Comparison of ENCODE assay signal across 11 cellular contexts in genomic region chr3:106130384-106131084, GRCh38.
DNase-seq lines count a peak whose midpoint lies in the region; TF ChIP-seq lines count a peak whose summit lies in the region.
"Had no signal": no experiment of that assay in that cellular context is flagged by ENCODE, and none has a peak within 500 bp of the region (broad histone marks: within the 10 kb centered on the region; RNA-seq: fewer than 3 reads in every experiment).

No MANE protein-coding gene starts in this region.

- H3K4me3 Mint-ChIP-seq in activated CD4-positive, alpha-beta T cell treated with anti-CD3 and anti-CD28 coated beads, Interleukin-2, amount 10 ng/mL, durations not matched to agents 24 days and 14 days, result no peak overlapping the region
- no peak overlapping the region for H3K4me3 Mint-ChIP-seq in activated CD4-positive, alpha-beta T cell treated with anti-CD3 and anti-CD28 coated beads, Interleukin-2, amount 10 ng/mL, durations not matched to agents 7 days and 5 days
- H3K4me3 Mint-ChIP-seq: activated naive CD4-positive, alpha-beta T cell treated with anti-CD3 and anti-CD28 coated beads, Interleukin-2, amount 10 ng/mL, durations not matched to agents 7 days and 5 days; B cell had no signal

- H3K9ac ChIP-seq in SK-N-SH, result no peak overlapping the region

- no peaks in the 10 kb centered on the region for H3K36me3 Mint-ChIP-seq in activated CD4-positive, alpha-beta T cell treated with anti-CD3 and anti-CD28 coated beads, Interleukin-2, amount 10 ng/mL, durations not matched to agents 24 days and 14 days (ENCODE audit: low read depth)
- H3K36me3 Mint-ChIP-seq in activated CD4-positive, alpha-beta T cell treated with anti-CD3 and anti-CD28 coated beads, Interleukin-2, amount 10 ng/mL, durations not matched to agents 7 days and 5 days (ENCODE audit: low read depth), result peaks cover 9% of the 10 kb centered on the region

- no peaks in the 10 kb centered on the region for H3K27me3 ChIP-seq in SK-N-SH (ENCODE audit: insufficient read depth)

- no peaks in the 10 kb centered on the region for H3K9me3 ChIP-seq in SK-N-SH

- no peaks in the 10 kb centered on the region for H3K79me2 ChIP-seq in SK-N-SH (ENCODE audit: insufficient read depth)

- H3K4me1 ChIP-seq in SK-N-SH (ENCODE audit: control insufficient read depth in 1 of 2, insufficient read depth in 2 of 2, low read depth in 1 of 2, low read length in 1 of 2), result peaks cover 7 to 20% of the 10 kb centered on the region in 2 experiments; a peak in 3 of 4 replicates

- TF ChIP-seq EP300 in SK-N-SH (IDR thresholded peaks at IDR 0.05; ENCODE audit: borderline replicate concordance in 1 of 2, low read depth in 1 of 2, low read length in 1 of 2), result peak in 1 of 2 experiments; percentile 54; a peak in 2 of 4 replicates

- peaks cover 13% of the 10 kb centered on the region for H3K4me1 Mint-ChIP-seq in activated CD4-positive, alpha-beta T cell treated with anti-CD3 and anti-CD28 coated beads, Interleukin-2, amount 10 ng/mL, durations not matched to agents 24 days and 14 days
- peaks cover 8% of the 10 kb centered on the region for H3K4me1 Mint-ChIP-seq in activated CD4-positive, alpha-beta T cell treated with anti-CD3 and anti-CD28 coated beads, Interleukin-2, amount 10 ng/mL, durations not matched to agents 7 days and 5 days
- H3K4me1 Mint-ChIP-seq: B cell had no signal

- H2AFZ ChIP-seq in SK-N-SH (ENCODE audit: low read depth), result peak overlapping the region; percentile 42

- CTCF ChIA-PET in activated CD4-positive, alpha-beta T cell treated with anti-CD3 and anti-CD28 coated beads, Interleukin-2, amount 10 ng/mL, durations not matched to agents 7 days and 5 days (lab: Charles Lee), result interaction anchor here (1.5 kb wide), 1 partner anchor 9 kb away, joined by 3 read pairs; no protein-coding TSS in a partner anchor
- CTCF ChIA-PET in SK-N-SH (lab: Yijun Ruan, JAX), result no interaction called here

- peaks cover 15% of the 10 kb centered on the region for H3F3A ChIP-seq in SK-N-SH (replicated peaks; ENCODE audit: insufficient read depth)

- no peak for TF ChIP-seq CTCF in SK-N-SH (IDR thresholded peaks at IDR 0.05)
- peak; percentile 11 for TF ChIP-seq CTCF in fibroblast of the aortic adventitia (IDR thresholded peaks at IDR 0.05; ENCODE audit: insufficient read depth, low read length)

- H3K4me3 ChIP-seq in SK-N-SH (ENCODE audit: low read depth in 2 of 2, low read length in 1 of 2), result no peak overlapping the region
- peak overlapping the region; percentile 16 for H3K4me3 ChIP-seq in fibroblast of the aortic adventitia (ENCODE audit: low read depth, low read length)

- H4K20me1 ChIP-seq in SK-N-SH (ENCODE audit: insufficient read depth), result no peaks in the 10 kb centered on the region

- peak overlapping the region in 1 of 2 experiments; percentile 50; a peak in 2 of 4 replicates for H3K27ac ChIP-seq in SK-N-SH (ENCODE audit: low read depth in 2 of 2, low read length in 1 of 2)

- DNase-seq in activated CD4-positive, alpha-beta T cell treated with anti-CD3 and anti-CD28 coated beads, Interleukin-2, amount 10 ng/mL, durations not matched to agents 24 days and 14 days, result no peak
- no peak for DNase-seq in activated CD4-positive, alpha-beta T cell treated with anti-CD3 and anti-CD28 coated beads, Interleukin-2, amount 10 ng/mL, durations not matched to agents 7 days and 5 days
- DNase-seq in SK-N-SH (no peak), fibroblast of the aortic adventitia (ENCODE audit: low read depth) (peak; percentile 87), putamen (ENCODE audit: low spot score) (peak; percentile 53), NCI-H187 (lab: John Stamatoyannopoulos, UW) (no peak), Kasumi-1 (lab: John Stamatoyannopoulos, UW) (no peak)
- no peak for DNase-seq in stimulated activated CD4-positive, alpha-beta T cell treated with anti-CD3 and anti-CD28 coated beads, Interleukin-2, amount 100 ng/mL, for 24 hours
- DNase-seq: activated naive CD4-positive, alpha-beta T cell treated with anti-CD3 and anti-CD28 coated beads, Interleukin-2, amount 10 ng/mL, durations not matched to agents 7 days and 5 days; left colon had no signal

- WGBS in SK-N-SH (ENCODE audit: low lambda C conversion rate), result 0% methylated on average over 1 of the region's 1 CpG

- no peaks in the 10 kb centered on the region for H3K36me3 ChIP-seq in SK-N-SH (replicated peaks in 1 of 2; ENCODE audit: control insufficient read depth in 1 of 2, insufficient read depth in 2 of 2, low read length in 1 of 2)

- H3K9me3 Mint-ChIP-seq in activated CD4-positive, alpha-beta T cell treated with anti-CD3 and anti-CD28 coated beads, Interleukin-2, amount 10 ng/mL, durations not matched to agents 24 days and 14 days, result peaks cover 10% of the 10 kb centered on the region
- peaks cover 23% of the 10 kb centered on the region for H3K9me3 Mint-ChIP-seq in activated CD4-positive, alpha-beta T cell treated with anti-CD3 and anti-CD28 coated beads, Interleukin-2, amount 10 ng/mL, durations not matched to agents 7 days and 5 days

- intact Hi-C loops in activated CD4-positive, alpha-beta T cell treated with anti-CD3 and anti-CD28 coated beads, Interleukin-2, amount 10 ng/mL, durations not matched to agents 24 days and 14 days (cut with micrococcal nuclease), result no loop called here

- peak overlapping the region; percentile 66 for H3K4me2 ChIP-seq in SK-N-SH

- peak overlapping the region; percentile 7 for H3K27ac Mint-ChIP-seq in activated CD4-positive, alpha-beta T cell treated with anti-CD3 and anti-CD28 coated beads, Interleukin-2, amount 10 ng/mL, durations not matched to agents 24 days and 14 days
- H3K27ac Mint-ChIP-seq in activated CD4-positive, alpha-beta T cell treated with anti-CD3 and anti-CD28 coated beads, Interleukin-2, amount 10 ng/mL, durations not matched to agents 7 days and 5 days, result no peak overlapping the region
- H3K27ac Mint-ChIP-seq: activated naive CD4-positive, alpha-beta T cell treated with anti-CD3 and anti-CD28 coated beads, Interleukin-2, amount 10 ng/mL, durations not matched to agents 7 days and 5 days; B cell had no signal

- no peaks in the 10 kb centered on the region for H3K27me3 Mint-ChIP-seq in activated CD4-positive, alpha-beta T cell treated with anti-CD3 and anti-CD28 coated beads, Interleukin-2, amount 10 ng/mL, durations not matched to agents 24 days and 14 days
- H3K27me3 Mint-ChIP-seq in activated CD4-positive, alpha-beta T cell treated with anti-CD3 and anti-CD28 coated beads, Interleukin-2, amount 10 ng/mL, durations not matched to agents 7 days and 5 days, result no peaks in the 10 kb centered on the region
- H3K27me3 Mint-ChIP-seq: activated naive CD4-positive, alpha-beta T cell treated with anti-CD3 and anti-CD28 coated beads, Interleukin-2, amount 10 ng/mL, durations not matched to agents 7 days and 5 days had no signal

- H3K9me2 ChIP-seq in SK-N-SH, result no peaks in the 10 kb centered on the region

- TF ChIP-seq RAD21 in SK-N-SH (IDR thresholded peaks at IDR 0.05; ENCODE audit: low read length), result no peak

- POLR2A ChIA-PET in activated CD4-positive, alpha-beta T cell treated with anti-CD3 and anti-CD28 coated beads, Interleukin-2, amount 10 ng/mL, durations not matched to agents 7 days and 5 days (lab: Charles Lee), result no interaction called here
- POLR2A ChIA-PET in SK-N-SH (lab: Yijun Ruan, JAX), result no interaction called here

TF ChIP-seq in SK-N-SH, 30 proteins besides CTCF, POLR2A, EP300 and RAD21:
- TF ChIP-seq SIN3A (IDR thresholded peaks at IDR 0.05; ENCODE audit: borderline replicate concordance, low read depth, low read length), result no peak
- peak; percentile 65; the same call in 1 of the 2 replicates for TF ChIP-seq RXRA (IDR thresholded peaks at IDR 0.05; ENCODE audit: borderline replicate concordance, low read depth)
- TF ChIP-seq MEF2A (IDR thresholded peaks at IDR 0.05; ENCODE audit: borderline replicate concordance, low read depth), result peak; percentile 65; the same call in 1 of the 2 replicates
- peak; percentile 72 for TF ChIP-seq TCF12 (IDR thresholded peaks at IDR 0.05)
- no peak for TF ChIP-seq SMC3 (IDR thresholded peaks at IDR 0.05; ENCODE audit: low read depth, low read length)
- TF ChIP-seq, protein P1, sequence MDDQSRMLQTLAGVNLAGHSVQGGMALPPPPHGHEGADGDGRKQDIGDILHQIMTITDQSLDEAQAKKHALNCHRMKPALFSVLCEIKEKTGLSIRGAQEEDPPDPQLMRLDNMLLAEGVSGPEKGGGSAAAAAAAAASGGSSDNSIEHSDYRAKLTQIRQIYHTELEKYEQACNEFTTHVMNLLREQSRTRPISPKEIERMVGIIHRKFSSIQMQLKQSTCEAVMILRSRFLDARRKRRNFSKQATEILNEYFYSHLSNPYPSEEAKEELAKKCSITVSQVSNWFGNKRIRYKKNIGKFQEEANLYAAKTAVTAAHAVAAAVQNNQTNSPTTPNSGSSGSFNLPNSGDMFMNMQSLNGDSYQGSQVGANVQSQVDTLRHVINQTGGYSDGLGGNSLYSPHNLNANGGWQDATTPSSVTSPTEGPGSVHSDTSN (IDR thresholded peaks at IDR 0.05), result peak; percentile 39
- TF ChIP-seq JUND (IDR thresholded peaks at IDR 0.05), result peak; percentile 61
- 0 out of 2 replicates have a peak, but pooled peaks have one; percentile 52 for TF ChIP-seq TEAD4 (IDR thresholded peaks at IDR 0.05; ENCODE audit: borderline replicate concordance, insufficient read depth)
- TF ChIP-seq NRF1 (IDR thresholded peaks at IDR 0.05; ENCODE audit: low read depth, low read length), result no peak
- peak; percentile 65; the same call in 1 of the 2 replicates for TF ChIP-seq FOSL2 (IDR thresholded peaks at IDR 0.05; ENCODE audit: borderline replicate concordance, low read depth)
- peak; percentile 41; the same call in 1 of the 2 replicates for TF ChIP-seq POLR2AphosphoS5 (IDR thresholded peaks at IDR 0.05; ENCODE audit: low read depth, low read length)
- no peak for TF ChIP-seq TAF1 (IDR thresholded peaks at IDR 0.05; ENCODE audit: borderline replicate concordance, low read depth, low read length)
- peak; percentile 50 for TF ChIP-seq NFIC (IDR thresholded peaks at IDR 0.05; ENCODE audit: borderline replicate concordance)

Comparison
In these comparisons a context has a peak if more than half of its experiments do, and no peak if none do; other contexts are left out.
1. DNase-seq: peak in fibroblast of the aortic adventitia (single experiment) and putamen (single experiment); none in activated CD4-positive, alpha-beta T cell treated with anti-CD3 and anti-CD28 coated beads, Interleukin-2, amount 10 ng/mL, durations not matched to agents 24 days and 14 days (single experiment), activated CD4-positive, alpha-beta T cell treated with anti-CD3 and anti-CD28 coated beads, Interleukin-2, amount 10 ng/mL, durations not matched to agents 7 days and 5 days (single experiment), SK-N-SH (single experiment), NCI-H187 (0 of 2), stimulated activated CD4-positive, alpha-beta T cell treated with anti-CD3 and anti-CD28 coated beads, Interleukin-2, amount 100 ng/mL, for 24 hours (0 of 2) and Kasumi-1 (0 of 2).